ENCODE assay signal across 8 cellular contexts in genomic region chr2:172461591-172462392, GRCh38. TPM values are rescaled to one million over a fixed set of nuclear protein-coding genes. Genes with fewer than 3 reads are reported as not detected.
DNase-seq lines count a peak whose midpoint lies in the region; ATAC-seq, FAIRE-seq and TF ChIP-seq lines count a peak whose summit lies in the region.

No MANE protein-coding gene starts in this region.

- H4K20me1 ChIP-seq in SU-DHL-6 (ENCODE audit: low read depth, low read length) = no peaks in the 10 kb centered on the region

- H3K9me3 ChIP-seq in SU-DHL-6 (ENCODE audit: insufficient read depth, low read length) (no peaks in the 10 kb centered on the region), right cardiac atrium (ENCODE audit: control insufficient read depth, low read length) (no peaks in the 10 kb centered on the region)

- peak; percentile 88 for TF ChIP-seq CTCF in LNCaP clone FGC (IDR thresholded peaks at IDR 0.05; ENCODE audit: control insufficient read depth, extremely low read depth, insufficient read depth)
- TF ChIP-seq CTCF in SU-DHL-6 (IDR thresholded peaks at IDR 0.05; ENCODE audit: insufficient read depth, low read length, poor library complexity, severe bottlenecking) = peak; percentile 90

- peak; percentile 30 for FAIRE-seq in GM12892 (lab: Jason Lieb, UNC)

- H3K4me2 ChIP-seq in SU-DHL-6 (ENCODE audit: low read depth, low read length, poor library complexity, severe bottlenecking) = no peak overlapping the region

- no peaks in the 10 kb centered on the region for H3K9me3 Mint-ChIP-seq in activated naive CD8-positive, alpha-beta T cell (ENCODE audit: low read depth)

- peak; percentile 35 for DNase-seq in GM12892 (ENCODE audit: insufficient read length)
- DNase-seq in LNCaP clone FGC (ENCODE audit: low read depth) = peak; percentile 58
- peak; percentile 44 to 81 (median 78) for DNase-seq in right cardiac atrium

- H3K27ac Mint-ChIP-seq in activated naive CD8-positive, alpha-beta T cell = no peak overlapping the region

- 23% methylated on average over 12 of the region's 12 CpGs for WGBS in right cardiac atrium

- H3K36me3 ChIP-seq in SU-DHL-6 (ENCODE audit: low read length) = no peaks in the 10 kb centered on the region

- H3K36me3 Mint-ChIP-seq in activated naive CD8-positive, alpha-beta T cell = no peaks in the 10 kb centered on the region

- H3K27me3 ChIP-seq in SU-DHL-6 (ENCODE audit: low read length) (no peaks in the 10 kb centered on the region), right cardiac atrium (ENCODE audit: control insufficient read depth, insufficient read depth) (no peaks in the 10 kb centered on the region)

- peak; percentile 70 to 76 for ATAC-seq in right cardiac atrium
- ATAC-seq in HG02884 (IDR thresholded peaks at IDR 0.05; ENCODE audit: unreplicated experiment) = no peak
- no peak for ATAC-seq in HG02840 (IDR thresholded peaks at IDR 0.05; ENCODE audit: low FRiP score, unreplicated experiment)

- intact Hi-C loops in right cardiac atrium (cut with DNase I) = loop anchor here in 1 of 4 donors (5.0 kb wide), 1 partner anchor 289 kb away; no protein-coding TSS in a partner anchor

- peaks cover 89% of the 10 kb centered on the region for H3K4me1 Mint-ChIP-seq in activated naive CD8-positive, alpha-beta T cell (ENCODE audit: low read depth)

- H3K27me3 Mint-ChIP-seq in activated naive CD8-positive, alpha-beta T cell = no peaks in the 10 kb centered on the region

- H3F3A ChIP-seq in SU-DHL-6 (ENCODE audit: insufficient read depth) = no peaks in the 10 kb centered on the region

- peak overlapping the region; percentile 78 for H3K4me3 Mint-ChIP-seq in activated naive CD8-positive, alpha-beta T cell

- H2AFZ ChIP-seq in SU-DHL-6 (ENCODE audit: low read depth, low read length, severe bottlenecking) = no peak overlapping the region

- no peaks in the 10 kb centered on the region for H3K9me2 ChIP-seq in SU-DHL-6 (replicated peaks; ENCODE audit: insufficient read depth, low read length)

- no peak overlapping the region for H3K9ac ChIP-seq in SU-DHL-6 (ENCODE audit: low read length)

- no peak for TF ChIP-seq POLR2A in GM12892 (IDR thresholded peaks at IDR 0.05; ENCODE audit: low read depth, low read length)

- H3K79me2 ChIP-seq in SU-DHL-6 (ENCODE audit: insufficient read depth, low read length) = no peaks in the 10 kb centered on the region

- peaks cover 3% of the 10 kb centered on the region for H3K4me1 ChIP-seq in right cardiac atrium (ENCODE audit: control insufficient read depth, insufficient read depth, low read length)

- H3K27ac ChIP-seq in SU-DHL-6 (ENCODE audit: low read depth, low read length) (no peak overlapping the region), right cardiac atrium (ENCODE audit: low read length) (no peak overlapping the region), skin epidermis (peak overlapping the region in 12 of 21 experiments; percentile 5 to 89 (median 37))

- H3K4me3 ChIP-seq in LNCaP clone FGC (ENCODE audit: low read depth, low read length) (no peak overlapping the region), SU-DHL-6 (ENCODE audit: insufficient read depth, low read length, poor library complexity, severe bottlenecking) (no peak overlapping the region), right cardiac atrium (ENCODE audit: low read length) (no peak overlapping the region), skin epidermis (no peak overlapping the region)

RNA-seq across cellular contexts. Expression of gene ITGA6, which starts 34.4 kb away (rescaled TPM):
- 1.8 TPM for polyA plus RNA-seq in GM12892 (2012; ENCODE audit: missing spikeins)
- total RNA-seq in right cardiac atrium = 10 to 100 TPM; 24.0 to 38.3 (median 32.1) TPM
- polyA plus RNA-seq in right cardiac atrium = 14.8 TPM

Comparison
In these comparisons a context has a peak if more than half of its experiments do, and no peak if none do; other contexts are left out.
1. H3K27ac ChIP-seq: peak in skin epidermis (12 of 21); none in SU-DHL-6 (single experiment) and right cardiac atrium (single experiment).
2. ATAC-seq: peak in right cardiac atrium (2 of 2); none in HG02884 (single experiment) and HG02840 (single experiment).
3. Peak in every context shown above with its lines, with median percentiles within 50 percentile points of each other: DNase-seq.